In the genomic region with DNA sequence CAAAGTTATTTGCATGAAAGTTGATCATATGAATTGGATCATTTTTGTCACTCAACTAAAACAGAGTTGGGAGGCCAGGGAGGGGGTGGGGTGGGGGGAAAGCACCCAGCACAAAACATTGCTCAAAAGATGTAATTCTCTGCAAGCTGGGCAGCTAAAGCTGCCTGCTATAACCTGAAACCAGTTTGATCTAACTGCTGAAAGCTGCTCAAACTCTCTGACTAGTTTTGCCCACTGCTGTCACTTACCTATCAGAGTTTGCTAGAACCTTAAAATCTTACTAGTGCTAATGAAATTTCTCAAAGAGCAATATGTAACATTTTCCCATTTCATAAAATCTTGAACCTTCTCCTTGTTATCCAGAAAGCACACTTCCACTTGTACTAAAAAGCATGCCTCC, we compare ENCODE assay signal across 22 cellular contexts. TPM values are rescaled to one million over a fixed set of nuclear protein-coding genes. Genes with fewer than 3 reads are reported as not detected.
A peak's percentile ranks its signal among the peaks of the same experiment; 100 is the strongest.
DNase-seq lines count a peak whose midpoint lies in the region; ATAC-seq and TF ChIP-seq lines count a peak whose summit lies in the region.
"Had no signal": no experiment of that assay in that cellular context is flagged by ENCODE, and none has a peak within 500 bp of the region (broad histone marks: within the 10 kb centered on the region; RNA-seq: fewer than 3 reads in every experiment).

No MANE protein-coding gene starts in this region.

- H3K9ac ChIP-seq in neural progenitor cell: no peak overlapping the region

- no peak for TF ChIP-seq CTCF in neural progenitor cell (IDR thresholded peaks at IDR 0.05)

- H3K4me3 Mint-ChIP-seq in neural progenitor cell: no peak overlapping the region
- no peak overlapping the region for H3K4me3 Mint-ChIP-seq in activated CD4-positive, alpha-beta T cell treated with anti-CD3 and anti-CD28 coated beads, Interleukin-2, amount 10 ng/mL, durations not matched to agents 24 days and 14 days
- H3K4me3 Mint-ChIP-seq: T-cell had no signal

- POLR2A ChIA-PET in HEK293T (lab: Yijun Ruan, JAX): no interaction called here

- H4K20me1 ChIP-seq in neural progenitor cell (ENCODE audit: low read depth): no peaks in the 10 kb centered on the region

- H3K36me3 Mint-ChIP-seq in neural progenitor cell: no peaks in the 10 kb centered on the region
- H3K36me3 Mint-ChIP-seq in activated CD4-positive, alpha-beta T cell treated with anti-CD3 and anti-CD28 coated beads, Interleukin-2, amount 10 ng/mL, durations not matched to agents 24 days and 14 days (ENCODE audit: low read depth): no peaks in the 10 kb centered on the region
- H3K36me3 Mint-ChIP-seq: T-cell had no signal

- no peak overlapping the region for H3K27ac ChIP-seq in neural progenitor cell
- H3K27ac ChIP-seq: A549, C4-2B, Peyer's patch, SK-N-MC had no signal

- intact Hi-C loops in activated CD4-positive, alpha-beta T cell treated with anti-CD3 and anti-CD28 coated beads, Interleukin-2, amount 10 ng/mL, durations not matched to agents 24 days and 14 days (cut with micrococcal nuclease): no loop called here

- H3K4me1 Mint-ChIP-seq in neural progenitor cell: no peaks in the 10 kb centered on the region
- H3K4me1 Mint-ChIP-seq in activated CD4-positive, alpha-beta T cell treated with anti-CD3 and anti-CD28 coated beads, Interleukin-2, amount 10 ng/mL, durations not matched to agents 24 days and 14 days: no peaks in the 10 kb centered on the region
- H3K4me1 Mint-ChIP-seq: T-cell had no signal

- CTCF ChIA-PET in HEK293T (lab: Yijun Ruan, JAX): no interaction called here

- H3K27me3 Mint-ChIP-seq in neural progenitor cell (ENCODE audit: insufficient read depth, low read depth): no peaks in the 10 kb centered on the region
- H3K27me3 Mint-ChIP-seq in activated CD4-positive, alpha-beta T cell treated with anti-CD3 and anti-CD28 coated beads, Interleukin-2, amount 10 ng/mL, durations not matched to agents 24 days and 14 days: peaks cover 12% of the 10 kb centered on the region
- H3K27me3 Mint-ChIP-seq: T-cell had no signal

- H3K4me3 ChIP-seq in neural progenitor cell: no peak overlapping the region
- H3K4me3 ChIP-seq: A549, HAP-1, Peyer's patch, SK-N-MC had no signal

- H3F3A ChIP-seq in neural progenitor cell (ENCODE audit: low read depth): no peaks in the 10 kb centered on the region

- peak; percentile 36 for ATAC-seq in GM18867 (IDR thresholded peaks at IDR 0.05; ENCODE audit: unreplicated experiment)
- ATAC-seq in GM21528 (IDR thresholded peaks at IDR 0.05; ENCODE audit: low FRiP score, unreplicated experiment): peak; percentile 33
- ATAC-seq in HG02938 (IDR thresholded peaks at IDR 0.05; ENCODE audit: unreplicated experiment): peak; percentile 21
- ATAC-seq: A549, Right ventricle myocardium inferior, T-cell had no signal

- no peaks in the 10 kb centered on the region for H3K79me2 ChIP-seq in neural progenitor cell (ENCODE audit: low read depth)

- peak overlapping the region; percentile 2 for H2AFZ ChIP-seq in neural progenitor cell (replicated peaks)

- DNase-seq in neural progenitor cell (ENCODE audit: low spot score) (no peak), HEK293T (ENCODE audit: extremely low spot score) (no peak), activated gamma-delta T cell (lab: John Stamatoyannopoulos, UW) (no peak)
- DNase-seq in activated CD4-positive, alpha-beta T cell treated with anti-CD3 and anti-CD28 coated beads, Interleukin-2, amount 50 U/mL, for 1 hour: no peak
- no peak for DNase-seq in activated CD4-positive, alpha-beta T cell treated with anti-CD3 and anti-CD28 coated beads, Interleukin-2, amount 10 ng/mL, durations not matched to agents 24 days and 14 days
- DNase-seq: GF-D8, KBM-7, NCI-H1092, NCI-H146, NCI-H2081 treated with DMSO at 0.1 percent for 48 hours, NCI-H510A treated with DMSO at 0.1 percent for 48 hours, Peyer's patch, T-cell, T-helper 9 cell had no signal

- no peaks in the 10 kb centered on the region for H3K36me3 ChIP-seq in neural progenitor cell
- H3K36me3 ChIP-seq: HAP-1, Peyer's patch had no signal

- no peak overlapping the region for H3K4me2 ChIP-seq in neural progenitor cell
- H3K4me2 ChIP-seq: A549 had no signal

- H3K27ac Mint-ChIP-seq in neural progenitor cell: no peak overlapping the region
- H3K27ac Mint-ChIP-seq in activated CD4-positive, alpha-beta T cell treated with anti-CD3 and anti-CD28 coated beads, Interleukin-2, amount 10 ng/mL, durations not matched to agents 24 days and 14 days: no peak overlapping the region
- H3K27ac Mint-ChIP-seq: T-cell had no signal

- H3K27me3 ChIP-seq in neural progenitor cell: no peaks in the 10 kb centered on the region
- H3K27me3 ChIP-seq: Peyer's patch had no signal

- H3K4me1 ChIP-seq in neural progenitor cell: no peaks in the 10 kb centered on the region
- H3K4me1 ChIP-seq: A549, HAP-1, Peyer's patch had no signal

- no peaks in the 10 kb centered on the region for H3K9me3 Mint-ChIP-seq in neural progenitor cell
- H3K9me3 Mint-ChIP-seq in activated CD4-positive, alpha-beta T cell treated with anti-CD3 and anti-CD28 coated beads, Interleukin-2, amount 10 ng/mL, durations not matched to agents 24 days and 14 days: peaks cover 3% of the 10 kb centered on the region
- H3K9me3 Mint-ChIP-seq: T-cell had no signal

- no peaks in the 10 kb centered on the region for H3K9me3 ChIP-seq in neural progenitor cell (ENCODE audit: low read depth)
- H3K9me3 ChIP-seq: A549, HAP-1, Peyer's patch had no signal

TF ChIP-seq in HEK293T, 16 proteins besides CTCF, POLR2A, EP300 and RAD21:
- TF ChIP-seq HDGF (IDR thresholded peaks at IDR 0.05; ENCODE audit: borderline replicate concordance): no peak
- TF ChIP-seq L3MBTL2 (conservative IDR thresholded peaks at IDR 0.05): no peak
- TF ChIP-seq LEF1 (IDR thresholded peaks at IDR 0.05; ENCODE audit: borderline replicate concordance): no peak
- TF ChIP-seq TARDBP (IDR thresholded peaks at IDR 0.05): no peak
- TF ChIP-seq CTBP1 (IDR thresholded peaks at IDR 0.05; ENCODE audit: borderline replicate concordance): no peak
- no peak for TF ChIP-seq ZNF384 (IDR thresholded peaks at IDR 0.05)
- TF ChIP-seq SP1 (IDR thresholded peaks at IDR 0.05): no peak
- TF ChIP-seq BHLHE40 (IDR thresholded peaks at IDR 0.05; ENCODE audit: borderline replicate concordance): no peak
- TF ChIP-seq ELF4 (IDR thresholded peaks at IDR 0.05): no peak
- no peak for TF ChIP-seq ARNT (IDR thresholded peaks at IDR 0.05)
- no peak for TF ChIP-seq FOXA1 (IDR thresholded peaks at IDR 0.05)
- TF ChIP-seq FOXM1 (IDR thresholded peaks at IDR 0.05; ENCODE audit: borderline replicate concordance): no peak
- no peak for TF ChIP-seq NFRKB (IDR thresholded peaks at IDR 0.05)
- TF ChIP-seq, protein P1, sequence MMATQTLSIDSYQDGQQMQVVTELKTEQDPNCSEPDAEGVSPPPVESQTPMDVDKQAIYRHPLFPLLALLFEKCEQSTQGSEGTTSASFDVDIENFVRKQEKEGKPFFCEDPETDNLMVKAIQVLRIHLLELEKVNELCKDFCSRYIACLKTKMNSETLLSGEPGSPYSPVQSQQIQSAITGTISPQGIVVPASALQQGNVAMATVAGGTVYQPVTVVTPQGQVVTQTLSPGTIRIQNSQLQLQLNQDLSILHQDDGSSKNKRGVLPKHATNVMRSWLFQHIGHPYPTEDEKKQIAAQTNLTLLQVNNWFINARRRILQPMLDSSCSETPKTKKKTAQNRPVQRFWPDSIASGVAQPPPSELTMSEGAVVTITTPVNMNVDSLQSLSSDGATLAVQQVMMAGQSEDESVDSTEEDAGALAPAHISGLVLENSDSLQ (IDR thresholded peaks at IDR 0.05): no peak

RNA-seq across cellular contexts. Expression of a gene that starts 10.4 kb away (rescaled TPM):
- not detected in 2 replicates for total RNA-seq in neural progenitor cell (ENCODE audit: low replicate concordance)
- 10.8 and 11.8 TPM in 2 replicates for total RNA-seq in activated CD4-positive, alpha-beta T cell treated with anti-CD3 and anti-CD28 coated beads, Interleukin-2, amount 10 ng/mL, durations not matched to agents 24 days and 14 days
- total RNA-seq: Right ventricle myocardium inferior had no signal

Comparison
In these comparisons a context has a peak if more than half of its experiments do, and no peak if none do; other contexts are left out.
1. RNA of a gene that starts 10.4 kb away (total RNA-seq): 10.8 to 11.8 TPM in activated CD4-positive, alpha-beta T cell treated with anti-CD3 and anti-CD28 coated beads, Interleukin-2, amount 10 ng/mL, durations not matched to agents 24 days and 14 days; not detected in neural progenitor cell; every median in the first group is over 10 times any median in the second.
2. Peak in every context shown above with its lines, with median percentiles within 50 percentile points of each other: ATAC-seq.